8 cellular contexts compared by ENCODE assay signal in the genomic region with DNA sequence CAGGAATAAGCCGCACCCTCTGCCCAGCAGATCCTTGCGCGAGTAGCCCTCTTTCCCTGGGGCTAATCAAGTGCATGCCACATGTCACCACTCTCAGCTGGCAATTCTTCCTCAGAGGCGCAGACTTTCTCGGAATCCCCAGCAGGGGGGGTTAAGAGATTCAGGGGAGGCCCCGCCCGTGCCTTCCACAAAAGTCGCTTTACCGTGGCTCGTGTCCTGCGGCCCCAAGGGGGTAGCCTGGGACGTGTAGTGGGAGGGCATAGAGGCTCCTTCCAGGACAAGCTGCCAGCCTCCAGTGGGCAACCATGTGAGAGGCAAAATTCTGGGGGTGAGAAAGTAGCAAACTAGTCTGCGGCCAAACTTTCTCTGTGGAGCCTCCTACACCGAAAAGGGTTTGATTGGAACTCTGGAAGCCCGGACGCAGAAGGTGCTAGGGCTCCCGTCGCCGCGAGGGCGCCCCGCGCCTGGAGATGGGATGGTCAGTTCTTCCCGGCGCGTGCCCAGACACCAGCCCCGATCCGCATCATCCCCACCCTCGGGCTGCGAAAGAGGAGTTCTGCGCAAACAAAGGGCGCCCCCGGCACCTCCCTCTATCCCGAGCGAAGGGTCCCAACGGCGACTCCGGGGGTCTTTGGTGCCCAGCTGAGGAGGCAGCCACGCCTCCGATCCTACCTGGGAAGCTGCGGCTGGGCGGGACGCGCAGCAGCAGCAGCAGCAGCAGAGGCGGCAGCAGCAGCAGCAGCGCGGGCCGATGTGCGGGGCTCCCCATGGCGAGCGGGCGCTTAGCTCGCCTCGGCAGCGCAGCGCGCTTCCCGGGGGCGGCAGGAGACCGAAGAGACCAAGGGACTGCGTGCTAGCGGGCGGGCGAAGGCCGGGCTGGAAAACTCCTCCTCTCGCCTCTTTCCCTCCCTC. TPM values are rescaled to one million over a fixed set of nuclear protein-coding genes. Genes with fewer than 3 reads are reported as not detected.
DNase-seq lines count a peak whose midpoint lies in the region; TF ChIP-seq lines count a peak whose summit lies in the region.

A gene with protein sequence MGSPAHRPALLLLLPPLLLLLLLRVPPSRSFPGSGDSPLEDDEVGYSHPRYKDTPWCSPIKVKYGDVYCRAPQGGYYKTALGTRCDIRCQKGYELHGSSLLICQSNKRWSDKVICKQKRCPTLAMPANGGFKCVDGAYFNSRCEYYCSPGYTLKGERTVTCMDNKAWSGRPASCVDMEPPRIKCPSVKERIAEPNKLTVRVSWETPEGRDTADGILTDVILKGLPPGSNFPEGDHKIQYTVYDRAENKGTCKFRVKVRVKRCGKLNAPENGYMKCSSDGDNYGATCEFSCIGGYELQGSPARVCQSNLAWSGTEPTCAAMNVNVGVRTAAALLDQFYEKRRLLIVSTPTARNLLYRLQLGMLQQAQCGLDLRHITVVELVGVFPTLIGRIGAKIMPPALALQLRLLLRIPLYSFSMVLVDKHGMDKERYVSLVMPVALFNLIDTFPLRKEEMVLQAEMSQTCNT (minus strand): TSS at position 848 of the 912 bp plus-strand sequence. CDS start 79 bp downstream, at position 769.

- peak within 1 kb of the TSS; percentile 75 for H3K4me2 ChIP-seq in BLaER1

- H3K27me3 ChIP-seq in BLaER1 (peaks cover 30% of the 10 kb centered on the region), ascending aorta (no peaks in the 10 kb centered on the region), skeletal muscle tissue (ENCODE audit: control insufficient read depth in 3 of 3, insufficient read depth in 3 of 3, low read length in 3 of 3) (peaks cover 0 to 40% (median 11%) of the 10 kb centered on the region in 3 donors)

- H3K36me3 ChIP-seq in BLaER1 (no peaks in the 10 kb centered on the region), ascending aorta (no peaks in the 10 kb centered on the region), skeletal muscle tissue (ENCODE audit: control insufficient read depth in 3 of 3, insufficient read depth in 3 of 3, low read length in 3 of 3) (no peaks in the 10 kb centered on the region)

- peak; percentile 23 for DNase-seq in GM20000 (ENCODE audit: low spot score)
- peak; percentile 51 for DNase-seq in NCI-H2171 treated with DMSO at 0.1 percent for 48 hours (lab: John Stamatoyannopoulos, UW)
- peak in 1 of 2 donors; percentile 64 for DNase-seq in ascending aorta (ENCODE audit: low spot score in 2 of 2)
- DNase-seq in DMS153 (lab: John Stamatoyannopoulos, UW): no peak
- DNase-seq in NCI-H774 (lab: John Stamatoyannopoulos, UW): no peak

- intact Hi-C loops in ascending aorta (cut with DNase I): no loop called here

- H3K4me3 ChIP-seq in BLaER1 (peak within 1 kb of the TSS; percentile 65), ascending aorta (peak within 1 kb of the TSS; percentile 57 to 71), iPS-11a (ENCODE audit: low read depth, low read length) (peak within 1 kb of the TSS; percentile 43), skeletal muscle tissue (ENCODE audit: low read length in 3 of 3) (peak within 1 kb of the TSS; percentile 54 to 63 (median 56))

- no peaks in the 10 kb centered on the region for H4K20me1 ChIP-seq in BLaER1

- H3K9ac ChIP-seq in BLaER1 (no peak within 1 kb of the TSS), skeletal muscle tissue (ENCODE audit: low read depth in 1 of 3, low read length in 3 of 3) (peak within 1 kb of the TSS; percentile 33 to 45 (median 40))

- TF ChIP-seq CTCF in GM20000 (IDR thresholded peaks at IDR 0.05; ENCODE audit: extremely low read depth, missing control alignments): peak; percentile 10
- TF ChIP-seq CTCF in ascending aorta (IDR thresholded peaks at IDR 0.05): peak in 1 of 3 experiments; percentile 16

- H3K9me3 ChIP-seq in BLaER1: peaks cover 5% of the 10 kb centered on the region; the same call in 1 of the 2 replicates
- H3K9me3 ChIP-seq in ascending aorta: no peaks in the 10 kb centered on the region
- H3K9me3 ChIP-seq in skeletal muscle tissue (ENCODE audit: control insufficient read depth in 3 of 3, low read length in 3 of 3): no peaks in the 10 kb centered on the region

- H3K4me1 ChIP-seq in BLaER1 (0 out of 2 replicates have a peak, but pooled peaks cover 4% of the 10 kb centered on the region), ascending aorta (no peaks in the 10 kb centered on the region), skeletal muscle tissue (ENCODE audit: control insufficient read depth in 3 of 3, insufficient read depth in 3 of 3, low read length in 3 of 3) (peaks cover 0 to 6% (median 4%) of the 10 kb centered on the region in 3 donors)

- H3K27ac ChIP-seq in BLaER1: no peak within 1 kb of the TSS
- peak within 1 kb of the TSS in 1 of 2 donors; percentile 18 for H3K27ac ChIP-seq in ascending aorta
- no peak within 1 kb of the TSS for H3K27ac ChIP-seq in skeletal muscle tissue (ENCODE audit: low read depth, low read length)

RNA-seq across cellular contexts. Expression of the gene that starts here (rescaled TPM):
- total RNA-seq in ascending aorta (139 TPM), skeletal muscle tissue (39.7 TPM)

Comparison
In these comparisons a context has a peak if more than half of its experiments do, and no peak if none do; other contexts are left out.
1. DNase-seq: peak in GM20000 (single experiment) and NCI-H2171 treated with DMSO at 0.1 percent for 48 hours (single experiment); none in DMS153 (single experiment) and NCI-H774 (single experiment).
2. Peak in every context shown above with its lines, with median percentiles within 50 percentile points of each other: H3K4me3 ChIP-seq.